ENCODE assay signal across 8 cellular contexts in genomic region chr3:52277972-52278509, GRCh38. TPM values are rescaled to one million over a fixed set of nuclear protein-coding genes. Genes with fewer than 3 reads are reported as not detected.
DNase-seq lines count a peak whose midpoint lies in the region; ATAC-seq and TF ChIP-seq lines count a peak whose summit lies in the region.

No MANE protein-coding gene starts in this region.

- peak overlapping the region; percentile 95 to 100 (median 97) for H3K27ac ChIP-seq in Peyer's patch
- no peak overlapping the region for H3K27ac ChIP-seq in iPS-20b (ENCODE audit: low read length)

- peak overlapping the region; percentile 69 to 99 (median 80) for H3K4me3 ChIP-seq in Peyer's patch
- peak overlapping the region; percentile 93 for H3K4me3 ChIP-seq in astrocyte of the cerebellum (ENCODE audit: low read depth, low read length)
- H3K4me3 ChIP-seq in iPS-20b (ENCODE audit: low read length), result peak overlapping the region; percentile 86

- peaks cover 0 to 55% (median 11%) of the 10 kb centered on the region in 4 donors for H3K4me1 ChIP-seq in Peyer's patch
- peaks cover 4% of the 10 kb centered on the region; the same call in 1 of the 2 replicates for H3K4me1 ChIP-seq in iPS-20b (ENCODE audit: insufficient read depth, low read length)

- TF ChIP-seq CTCF in Peyer's patch (IDR thresholded peaks at IDR 0.05) (peak in 4 of 6 experiments; percentile 37 to 56 (median 52)), astrocyte of the cerebellum (IDR thresholded peaks at IDR 0.05; ENCODE audit: low read depth, low read length, missing control alignments) (peak; percentile 51)

- in situ Hi-C loops in astrocyte of the cerebellum (cut with HindIII; ENCODE audit: low sequenced_read_pairs), result no loop called here

- peak; percentile 65 for ATAC-seq in GM18873 (IDR thresholded peaks at IDR 0.05; ENCODE audit: low FRiP score, unreplicated experiment)
- peak; percentile 47 for ATAC-seq in HG03095 (IDR thresholded peaks at IDR 0.05; ENCODE audit: unreplicated experiment)

- peak overlapping the region; percentile 93 for H3K9ac ChIP-seq in iPS-20b (ENCODE audit: low read depth, low read length)

- H3K36me3 ChIP-seq in Peyer's patch (no peaks in the 10 kb centered on the region), iPS-20b (ENCODE audit: insufficient read depth, low read depth, low read length) (peaks cover 14% of the 10 kb centered on the region)

- DNase-seq in AML-193 (lab: John Stamatoyannopoulos, UW) (peak; percentile 66 to 76), Peyer's patch (peak in 2 of 3 donors; percentile 52 to 78), astrocyte of the cerebellum (ENCODE audit: low read depth) (no peak), midbrain (lab: John Stamatoyannopoulos, UW) (no peak)
- DNase-seq in stimulated activated CD4-positive, alpha-beta T cell treated with anti-CD3 and anti-CD28 coated beads, Interleukin-15, amount 100 ng/mL, for 24 hours, result peak; percentile 75

- H3K9me3 ChIP-seq in Peyer's patch (no peaks in the 10 kb centered on the region), iPS-20b (ENCODE audit: insufficient read depth, low read depth, low read length) (no peaks in the 10 kb centered on the region)

- no peaks in the 10 kb centered on the region for H3K27me3 ChIP-seq in Peyer's patch
- no peaks in the 10 kb centered on the region for H3K27me3 ChIP-seq in iPS-20b (ENCODE audit: insufficient read depth, low read length)

- no peak for TF ChIP-seq POLR2A in Peyer's patch (IDR thresholded peaks at IDR 0.05)

RNA-seq across cellular contexts. Expression of gene WDR82, which starts 0.4 kb away (rescaled TPM):
- total RNA-seq in Peyer's patch, result 10 to 100 TPM; 29.7 to 44.0 (median 38.3) TPM

RNA-seq across cellular contexts. Expression of gene GLYCTK, which starts 9.6 kb away (rescaled TPM):
- 100 to 1,000 TPM in 3 of 4 donors, 10 to 100 TPM in 1; 89.1 to 274 (median 224) TPM for total RNA-seq in Peyer's patch

RNA-seq across cellular contexts. Expression of gene PPM1M, which starts 32.5 kb away (rescaled TPM):
- total RNA-seq in Peyer's patch, result 10 to 100 TPM in 1 of 4 donors, 1 to 10 TPM in 3; 4.0 to 32.2 (median 6.7) TPM

RNA-seq across cellular contexts. Expression of gene DNAH1, which starts 38.1 kb away (rescaled TPM):
- 100 to 1,000 TPM in 1 of 4 donors, 10 to 100 TPM in 3; 19.3 to 103 (median 64.2) TPM for total RNA-seq in Peyer's patch

RNA-seq across cellular contexts. Expression of gene TWF2, which starts 39.1 kb away (rescaled TPM):
- 10 to 100 TPM; 46.2 to 68.8 (median 59.3) TPM for total RNA-seq in Peyer's patch

Comparison
In these comparisons a context has a peak if more than half of its experiments do, and no peak if none do; other contexts are left out.
1. DNase-seq: peak in AML-193 (2 of 2), Peyer's patch (2 of 3) and stimulated activated CD4-positive, alpha-beta T cell treated with anti-CD3 and anti-CD28 coated beads, Interleukin-15, amount 100 ng/mL, for 24 hours (single experiment); none in astrocyte of the cerebellum (single experiment) and midbrain (single experiment).
2. Peak in every context shown above with its lines, with median percentiles within 50 percentile points of each other: H3K4me3 ChIP-seq.